16 cellular contexts compared by ENCODE assay signal in genomic region chr14:62629070-62629580, GRCh38.
DNase-seq lines count a peak whose midpoint lies in the region; ATAC-seq and TF ChIP-seq lines count a peak whose summit lies in the region.
"Had no signal": no experiment of that assay in that cellular context is flagged by ENCODE, and none has a peak within 500 bp of the region (broad histone marks: within the 10 kb centered on the region; RNA-seq: fewer than 3 reads in every experiment).

No MANE protein-coding gene starts in this region.

- H3K4ac ChIP-seq in mesendoderm (ENCODE audit: low read depth, low read length) = no peak overlapping the region

- no peak overlapping the region for H2AK5ac ChIP-seq in mesendoderm (ENCODE audit: low read length)

- no peak overlapping the region for H3K23ac ChIP-seq in mesendoderm (ENCODE audit: low read length)

- TF ChIP-seq CTCF in GM23338 (conservative IDR thresholded peaks at IDR 0.05; ENCODE audit: low read depth in 2 of 2) (no peak), epithelial cell of esophagus (IDR thresholded peaks at IDR 0.05; ENCODE audit: insufficient read depth, low read depth, low read length, missing control alignments) (no peak)

- no peak for DNase-seq in GM23338 (ENCODE audit: low spot score)
- DNase-seq in OCI-M1 (lab: John Stamatoyannopoulos, UW) = peak; percentile 34
- peak; percentile 4 for DNase-seq in epithelial cell of esophagus (ENCODE audit: low read depth)
- peak; percentile 79 for DNase-seq in mesendoderm
- no peak for DNase-seq in activated CD4-positive, alpha-beta T cell treated with anti-CD3 and anti-CD28 coated beads, Interleukin-2, amount 50 U/mL, for 1 hour
- no peak for DNase-seq in stimulated activated CD4-positive, alpha-beta T cell treated with anti-CD3 and anti-CD28 coated beads, Interleukin-2, amount 100 ng/mL, for 48 hours
- no peak for DNase-seq in stimulated activated CD4-positive, alpha-beta T cell treated with anti-CD3 and anti-CD28 coated beads, Interleukin-4, amount 100 ng/mL, for 1 hour
- DNase-seq: 8988T; Calu3; CD4-positive, alpha-beta memory T cell; DMS79 treated with DMSO at 0.1 percent for 48 hours; GF-D8 had no signal

- H3F3A ChIP-seq in GM23338 (replicated peaks; ENCODE audit: low read depth) = no peaks in the 10 kb centered on the region

- H2AFZ ChIP-seq in GM23338 = peak overlapping the region; percentile 28; the same call in 1 of the 2 replicates

- no CpG with 5 or more reads among the region's 7 CpGs for WGBS in mesendoderm (ENCODE audit: extremely low coverage, insufficient coverage, low lambda C conversion rate)

- no peaks in the 10 kb centered on the region for H3K4me1 Mint-ChIP-seq in GM23338
- H3K4me1 Mint-ChIP-seq: CD14-positive monocyte; CD4-positive, alpha-beta memory T cell had no signal

- no peak overlapping the region for H2BK120ac ChIP-seq in mesendoderm (ENCODE audit: low read depth, low read length)

- H3K4me3 Mint-ChIP-seq in GM23338 = no peak overlapping the region
- H3K4me3 Mint-ChIP-seq: CD14-positive monocyte; CD4-positive, alpha-beta memory T cell had no signal

- H3K27me3 ChIP-seq in GM23338 (ENCODE audit: insufficient read depth) = no peaks in the 10 kb centered on the region
- H3K27me3 ChIP-seq in mesendoderm (ENCODE audit: insufficient read depth, low read length, poor library complexity) = no peaks in the 10 kb centered on the region
- H3K27me3 ChIP-seq: BLaER1 had no signal

- H3K9me2 ChIP-seq in GM23338 (ENCODE audit: insufficient read depth) = 0 out of 2 replicates have a peak, but pooled peaks cover 3% of the 10 kb centered on the region

- H3K18ac ChIP-seq in mesendoderm (ENCODE audit: low read length) = no peak overlapping the region

- no peaks in the 10 kb centered on the region for H3K79me2 ChIP-seq in GM23338 (replicated peaks; ENCODE audit: insufficient read depth)
- no peaks in the 10 kb centered on the region for H3K79me2 ChIP-seq in mesendoderm (ENCODE audit: control insufficient read depth, insufficient read depth, low read length)

- H4K5ac ChIP-seq in mesendoderm (ENCODE audit: low read length) = peak overlapping the region; percentile 37

- H3K79me1 ChIP-seq in mesendoderm (ENCODE audit: low read length) = no peaks in the 10 kb centered on the region

- no peaks in the 10 kb centered on the region for H3K36me3 ChIP-seq in GM23338 (ENCODE audit: insufficient read depth)
- no peaks in the 10 kb centered on the region for H3K36me3 ChIP-seq in mesendoderm (ENCODE audit: control insufficient read depth, insufficient read depth, low read length)
- H3K36me3 ChIP-seq: BLaER1, HAP-1 had no signal

- peak overlapping the region; percentile 94 for H2BK5ac ChIP-seq in mesendoderm (ENCODE audit: low read length)

- H3K4me3 ChIP-seq in GM23338 = no peak overlapping the region
- no peak overlapping the region for H3K4me3 ChIP-seq in epithelial cell of esophagus (ENCODE audit: low read length)
- no peak overlapping the region for H3K4me3 ChIP-seq in mesendoderm (ENCODE audit: low read length)
- H3K4me3 ChIP-seq: BLaER1, HAP-1 had no signal

- H3K27ac Mint-ChIP-seq in GM23338 = no peak overlapping the region
- H3K27ac Mint-ChIP-seq: CD14-positive monocyte; CD4-positive, alpha-beta memory T cell had no signal

- peaks cover 5% of the 10 kb centered on the region; the same call in 1 of the 3 replicates for H3K36me3 Mint-ChIP-seq in GM23338 (ENCODE audit: low read depth)
- H3K36me3 Mint-ChIP-seq: CD14-positive monocyte had no signal

- no peak overlapping the region for H2BK15ac ChIP-seq in mesendoderm (replicated peaks; ENCODE audit: low read depth)

- H3K27ac ChIP-seq in GM23338 (ENCODE audit: low read depth) (no peak overlapping the region), mesendoderm (ENCODE audit: low read depth, low read length) (peak overlapping the region; percentile 56)
- H3K27ac ChIP-seq: BLaER1 had no signal

- peaks cover 2% of the 10 kb centered on the region for H3K27me3 Mint-ChIP-seq in GM23338 (ENCODE audit: insufficient read depth, low read depth, poor library complexity)
- H3K27me3 Mint-ChIP-seq: CD4-positive, alpha-beta memory T cell had no signal

- no peak for ATAC-seq in GM23338
- ATAC-seq: HepG2 had no signal

- peaks cover 5% of the 10 kb centered on the region; the same call in 1 of the 3 replicates for H3K9me3 Mint-ChIP-seq in GM23338

- no peak overlapping the region for H3K9ac ChIP-seq in mesendoderm (ENCODE audit: low read length)
- H3K9ac ChIP-seq: BLaER1 had no signal

- peak overlapping the region; percentile 44 for H3K56ac ChIP-seq in mesendoderm (ENCODE audit: low read length)

- no peaks in the 10 kb centered on the region for H3K4me1 ChIP-seq in GM23338 (ENCODE audit: insufficient read depth)
- peaks cover 2% of the 10 kb centered on the region for H3K4me1 ChIP-seq in mesendoderm (ENCODE audit: control insufficient read depth, low read depth, low read length)
- H3K4me1 ChIP-seq: BLaER1, HAP-1 had no signal

- no peak overlapping the region for H3K4me2 ChIP-seq in GM23338
- no peak overlapping the region for H3K4me2 ChIP-seq in mesendoderm (ENCODE audit: low read length)
- H3K4me2 ChIP-seq: BLaER1 had no signal

- no peak overlapping the region for H4K8ac ChIP-seq in mesendoderm (ENCODE audit: low read depth, low read length)

- H4K20me1 ChIP-seq in GM23338 (replicated peaks; ENCODE audit: insufficient read depth) = no peaks in the 10 kb centered on the region
- H4K20me1 ChIP-seq: BLaER1 had no signal

TF ChIP-seq in GM23338, 12 proteins besides CTCF, POLR2A, EP300 and RAD21 (continues in another document):
- no peak for TF ChIP-seq ZNF114 (CRISPR knock-in tag; IDR thresholded peaks at IDR 0.05)
- TF ChIP-seq, protein P1, sequence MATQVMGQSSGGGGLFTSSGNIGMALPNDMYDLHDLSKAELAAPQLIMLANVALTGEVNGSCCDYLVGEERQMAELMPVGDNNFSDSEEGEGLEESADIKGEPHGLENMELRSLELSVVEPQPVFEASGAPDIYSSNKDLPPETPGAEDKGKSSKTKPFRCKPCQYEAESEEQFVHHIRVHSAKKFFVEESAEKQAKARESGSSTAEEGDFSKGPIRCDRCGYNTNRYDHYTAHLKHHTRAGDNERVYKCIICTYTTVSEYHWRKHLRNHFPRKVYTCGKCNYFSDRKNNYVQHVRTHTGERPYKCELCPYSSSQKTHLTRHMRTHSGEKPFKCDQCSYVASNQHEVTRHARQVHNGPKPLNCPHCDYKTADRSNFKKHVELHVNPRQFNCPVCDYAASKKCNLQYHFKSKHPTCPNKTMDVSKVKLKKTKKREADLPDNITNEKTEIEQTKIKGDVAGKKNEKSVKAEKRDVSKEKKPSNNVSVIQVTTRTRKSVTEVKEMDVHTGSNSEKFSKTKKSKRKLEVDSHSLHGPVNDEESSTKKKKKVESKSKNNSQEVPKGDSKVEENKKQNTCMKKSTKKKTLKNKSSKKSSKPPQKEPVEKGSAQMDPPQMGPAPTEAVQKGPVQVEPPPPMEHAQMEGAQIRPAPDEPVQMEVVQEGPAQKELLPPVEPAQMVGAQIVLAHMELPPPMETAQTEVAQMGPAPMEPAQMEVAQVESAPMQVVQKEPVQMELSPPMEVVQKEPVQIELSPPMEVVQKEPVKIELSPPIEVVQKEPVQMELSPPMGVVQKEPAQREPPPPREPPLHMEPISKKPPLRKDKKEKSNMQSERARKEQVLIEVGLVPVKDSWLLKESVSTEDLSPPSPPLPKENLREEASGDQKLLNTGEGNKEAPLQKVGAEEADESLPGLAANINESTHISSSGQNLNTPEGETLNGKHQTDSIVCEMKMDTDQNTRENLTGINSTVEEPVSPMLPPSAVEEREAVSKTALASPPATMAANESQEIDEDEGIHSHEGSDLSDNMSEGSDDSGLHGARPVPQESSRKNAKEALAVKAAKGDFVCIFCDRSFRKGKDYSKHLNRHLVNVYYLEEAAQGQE (IDR thresholded peaks at IDR 0.05; ENCODE audit: unreplicated experiment) = no peak
- TF ChIP-seq EZH2phosphoT487 (IDR thresholded peaks at IDR 0.05; ENCODE audit: unreplicated experiment) = no peak
- no peak for TF ChIP-seq POLR2AphosphoS5 (IDR thresholded peaks at IDR 0.05; ENCODE audit: low read depth)
- no peak for TF ChIP-seq JUNB (IDR thresholded peaks at IDR 0.05; ENCODE audit: unreplicated experiment)
- no peak for TF ChIP-seq NANOG (IDR thresholded peaks at IDR 0.05; ENCODE audit: borderline replicate concordance)

Comparison
In these comparisons a context has a peak if more than half of its experiments do, and no peak if none do; other contexts are left out.
1. DNase-seq: peak in OCI-M1 (single experiment), epithelial cell of esophagus (single experiment) and mesendoderm (single experiment); none in GM23338 (single experiment), activated CD4-positive, alpha-beta T cell treated with anti-CD3 and anti-CD28 coated beads, Interleukin-2, amount 50 U/mL, for 1 hour (single experiment), stimulated activated CD4-positive, alpha-beta T cell treated with anti-CD3 and anti-CD28 coated beads, Interleukin-2, amount 100 ng/mL, for 48 hours (0 of 2) and stimulated activated CD4-positive, alpha-beta T cell treated with anti-CD3 and anti-CD28 coated beads, Interleukin-4, amount 100 ng/mL, for 1 hour (single experiment).